ENCODE assay signal across 13 cellular contexts in genomic region chr11:33634291-33634834, GRCh38.
DNase-seq lines count a peak whose midpoint lies in the region; ATAC-seq and TF ChIP-seq lines count a peak whose summit lies in the region.
"Had no signal": no experiment of that assay in that cellular context is flagged by ENCODE, and none has a peak within 500 bp of the region (broad histone marks: within the 10 kb centered on the region; RNA-seq: fewer than 3 reads in every experiment).

No MANE protein-coding gene starts in this region.

- no peaks in the 10 kb centered on the region for H3K27me3 Mint-ChIP-seq in MCF 10A (ENCODE audit: insufficient read depth, unreplicated experiment)

- POLR2A ChIA-PET in MCF 10A (lab: Yijun Ruan, JAX) (interaction anchor here (1.1 to 4.7 kb wide), 9 partner anchors 13 to 101 kb away, joined by 3 to 41 read pairs (median 4); partner anchors contain the start of gene CD59), SK-N-SH (lab: Yijun Ruan, JAX) (no interaction called here)

- H3K27ac ChIP-seq in breast epithelium, result no peak overlapping the region
- peak overlapping the region in 1 of 2 experiments; percentile 85; a peak in 2 of 4 replicates for H3K27ac ChIP-seq in SK-N-SH (ENCODE audit: low read depth in 2 of 2, low read length in 1 of 2)
- peak overlapping the region; percentile 83 for H3K27ac ChIP-seq in subcutaneous abdominal adipose tissue (ENCODE audit: low read depth, low read length)
- no peak overlapping the region for H3K27ac ChIP-seq in stomach
- H3K27ac ChIP-seq: ascending aorta, ovary had no signal

- TF ChIP-seq CTCF in MCF 10A (IDR thresholded peaks at IDR 0.05; ENCODE audit: unreplicated experiment) (no peak), breast epithelium (IDR thresholded peaks at IDR 0.05) (no peak), SK-N-SH (IDR thresholded peaks at IDR 0.05) (no peak), fibroblast of pulmonary artery (IDR thresholded peaks at IDR 0.05; ENCODE audit: low read length, missing control alignments) (no peak), stomach (IDR thresholded peaks at IDR 0.05) (no peak)

- WGBS in SK-N-SH (ENCODE audit: low lambda C conversion rate), result 52% methylated on average over 7 of the region's 7 CpGs
- 71 to 93% (median 75%) methylated on average over 6 to 7 of the region's 7 CpGs for WGBS in stomach, 5 donors

- H3K27ac Mint-ChIP-seq in MCF 10A (ENCODE audit: low read depth, unreplicated experiment), result peak overlapping the region; percentile 90
- H3K27ac Mint-ChIP-seq: activated T-helper 1 cell treated with anti-CD3 and anti-CD28 coated beads, Interleukin-12 subunit alpha, Interleukin-12 subunit beta, Interleukin-2, Interleukin-4 antibody, amounts not matched to agents 30 ng/mL and 10 ng/mL and 1 ng/mL, durations not matched to agents 14 hours and 24 hours and 36 hours had no signal

- no peak for TF ChIP-seq POLR2A in breast epithelium (IDR thresholded peaks at IDR 0.05)
- TF ChIP-seq POLR2A in stomach (IDR thresholded peaks at IDR 0.05), result no peak

- no peaks in the 10 kb centered on the region for H4K20me1 ChIP-seq in SK-N-SH (ENCODE audit: insufficient read depth)

- no peak overlapping the region for H3K4me3 ChIP-seq in breast epithelium
- H3K4me3 ChIP-seq in SK-N-SH (ENCODE audit: low read depth in 2 of 2, low read length in 1 of 2), result no peak overlapping the region
- H3K4me3 ChIP-seq in fibroblast of pulmonary artery (replicated peaks; ENCODE audit: low read depth, low read length), result no peak overlapping the region
- no peak overlapping the region for H3K4me3 ChIP-seq in subcutaneous abdominal adipose tissue (ENCODE audit: low read depth in 1 of 5, low read length in 5 of 5)
- no peak overlapping the region for H3K4me3 ChIP-seq in stomach
- H3K4me3 ChIP-seq: ascending aorta, ovary had no signal

- no peak for ATAC-seq in HG03571 (IDR thresholded peaks at IDR 0.05; ENCODE audit: unreplicated experiment)

- no peaks in the 10 kb centered on the region for H3K27me3 ChIP-seq in breast epithelium
- H3K27me3 ChIP-seq in SK-N-SH (ENCODE audit: insufficient read depth), result no peaks in the 10 kb centered on the region
- H3K27me3 ChIP-seq in subcutaneous abdominal adipose tissue (ENCODE audit: control insufficient read depth in 5 of 5, insufficient read depth in 4 of 5, low read length in 5 of 5), result no peaks in the 10 kb centered on the region
- H3K27me3 ChIP-seq in stomach, result peaks cover 0 to 5% (median 0%) of the 10 kb centered on the region in 3 donors
- H3K27me3 ChIP-seq: ascending aorta, ovary had no signal

- H3K4me2 ChIP-seq in SK-N-SH, result peak overlapping the region; percentile 52

- H3K4me1 ChIP-seq in breast epithelium (no peaks in the 10 kb centered on the region), SK-N-SH (ENCODE audit: control insufficient read depth in 1 of 2, insufficient read depth in 2 of 2, low read depth in 1 of 2, low read length in 1 of 2) (peaks cover 0 to 22% of the 10 kb centered on the region in 2 experiments; a peak in 2 of 4 replicates), subcutaneous abdominal adipose tissue (ENCODE audit: control insufficient read depth in 5 of 5, insufficient read depth in 5 of 5, low read length in 5 of 5) (peaks cover 0 to 29% (median 17%) of the 10 kb centered on the region in 5 donors), stomach (no peaks in the 10 kb centered on the region)
- H3K4me1 ChIP-seq: ascending aorta had no signal

- DNase-seq in MCF 10A (ENCODE audit: unreplicated experiment), result peak; percentile 80
- no peak for DNase-seq in breast epithelium (ENCODE audit: low spot score in 2 of 2)
- DNase-seq in SK-N-SH, result no peak
- DNase-seq in fibroblast of pulmonary artery (ENCODE audit: low read depth), result peak; percentile 33
- no peak for DNase-seq in stomach
- DNase-seq in activated CD8-positive, alpha-beta memory T cell treated with anti-CD3 and anti-CD28 coated beads, Interleukin-2, amount 50 U/mL, for 48 hours, result no peak
- DNase-seq: activated CD4-positive, alpha-beta T cell treated with anti-CD3 and anti-CD28 coated beads for 4 hours; KG1 had no signal

- H3F3A ChIP-seq in SK-N-SH (replicated peaks; ENCODE audit: insufficient read depth), result peaks cover 31% of the 10 kb centered on the region

- peaks cover 32% of the 10 kb centered on the region for H3K4me1 Mint-ChIP-seq in MCF 10A (ENCODE audit: insufficient read depth, unreplicated experiment)

- peaks cover 5% of the 10 kb centered on the region; the same call in 1 of the 2 replicates for H3K79me2 ChIP-seq in SK-N-SH (ENCODE audit: insufficient read depth)

- TF ChIP-seq RAD21 in SK-N-SH (IDR thresholded peaks at IDR 0.05; ENCODE audit: low read length), result no peak

- H3K9me3 Mint-ChIP-seq in MCF 10A (ENCODE audit: unreplicated experiment), result no peaks in the 10 kb centered on the region

- H3K4me3 Mint-ChIP-seq in MCF 10A (ENCODE audit: unreplicated experiment), result no peak overlapping the region
- H3K4me3 Mint-ChIP-seq: activated T-helper 1 cell treated with anti-CD3 and anti-CD28 coated beads, Interleukin-12 subunit alpha, Interleukin-12 subunit beta, Interleukin-2, Interleukin-4 antibody, amounts not matched to agents 30 ng/mL and 10 ng/mL and 1 ng/mL, durations not matched to agents 14 hours and 24 hours and 36 hours had no signal

- no peak overlapping the region for H2AFZ ChIP-seq in SK-N-SH (ENCODE audit: low read depth)

- no peaks in the 10 kb centered on the region for H3K9me2 ChIP-seq in SK-N-SH

- CTCF ChIA-PET in MCF 10A (lab: Yijun Ruan, JAX) (interaction anchor here (0.6 to 2.1 kb wide), 5 partner anchors 14 to 409 kb away, joined by 3 to 9 read pairs (median 4); no protein-coding TSS in a partner anchor), SK-N-SH (lab: Yijun Ruan, JAX) (interaction anchor here (1.2 kb wide), 1 partner anchor 10 kb away, joined by 3 read pairs; no protein-coding TSS in a partner anchor)

- BruUV-seq in MCF 10A (replicated peaks; lab: Mats Ljungman, UMichigan), result no TSS peak

- TF ChIP-seq EP300 in SK-N-SH (IDR thresholded peaks at IDR 0.05; ENCODE audit: borderline replicate concordance in 1 of 2, low read depth in 1 of 2, low read length in 1 of 2) (peak in 1 of 2 experiments; percentile 78; a peak in 1 of 4 replicates), stomach (IDR thresholded peaks at IDR 0.05) (no peak)

- no peaks in the 10 kb centered on the region for H3K9me3 ChIP-seq in breast epithelium
- no peaks in the 10 kb centered on the region for H3K9me3 ChIP-seq in SK-N-SH
- no peaks in the 10 kb centered on the region for H3K9me3 ChIP-seq in subcutaneous abdominal adipose tissue (ENCODE audit: control insufficient read depth in 5 of 5, low read length in 5 of 5)
- H3K9me3 ChIP-seq in stomach, result peaks cover 0 to 9% (median 0%) of the 10 kb centered on the region in 4 donors
- H3K9me3 ChIP-seq: ascending aorta, ovary had no signal

- intact Hi-C loops in MCF 10A (cut with micrococcal nuclease), result no loop called here
- intact Hi-C loops in breast epithelium (cut with DNase I; ENCODE audit: low total_unique reads), result no loop called here
- intact Hi-C loops in stomach (cut with DNase I; ENCODE audit: low total_unique reads), result no loop called here

- H3K9ac ChIP-seq in SK-N-SH (peak overlapping the region; percentile 56; the same call in 1 of the 2 replicates), subcutaneous abdominal adipose tissue (ENCODE audit: low read length in 5 of 5) (no peak overlapping the region)

- H3K36me3 Mint-ChIP-seq in MCF 10A (ENCODE audit: insufficient read depth, unreplicated experiment), result no peaks in the 10 kb centered on the region

- H3K36me3 ChIP-seq in breast epithelium (no peaks in the 10 kb centered on the region), SK-N-SH (replicated peaks in 1 of 2; ENCODE audit: control insufficient read depth in 1 of 2, insufficient read depth in 2 of 2, low read length in 1 of 2) (peaks cover 3 to 40% of the 10 kb centered on the region in 2 experiments), subcutaneous abdominal adipose tissue (ENCODE audit: control insufficient read depth in 5 of 5, insufficient read depth in 5 of 5, low read length in 5 of 5) (no peaks in the 10 kb centered on the region), stomach (no peaks in the 10 kb centered on the region)
- H3K36me3 ChIP-seq: ascending aorta, ovary had no signal

TF ChIP-seq in SK-N-SH, 30 proteins besides CTCF, POLR2A, EP300 and RAD21 (continues in another document):
- TF ChIP-seq RXRA (IDR thresholded peaks at IDR 0.05; ENCODE audit: borderline replicate concordance, low read depth) (peak; percentile 58; the same call in 1 of the 2 replicates), RCOR1 (IDR thresholded peaks at IDR 0.05; ENCODE audit: low read length) (no peak), YY1 (IDR thresholded peaks at IDR 0.05; ENCODE audit: low read depth) (no peak), TEAD4 (IDR thresholded peaks at IDR 0.05; ENCODE audit: borderline replicate concordance, insufficient read depth) (peak; percentile 41; the same call in 1 of the 2 replicates), TCF12 (IDR thresholded peaks at IDR 0.05) (peak; percentile 76), CHD2 (IDR thresholded peaks at IDR 0.05; ENCODE audit: low read length, partially characterized antibody) (no peak), SMC3 (IDR thresholded peaks at IDR 0.05; ENCODE audit: low read depth, low read length) (no peak)
- TF ChIP-seq, protein P1, sequence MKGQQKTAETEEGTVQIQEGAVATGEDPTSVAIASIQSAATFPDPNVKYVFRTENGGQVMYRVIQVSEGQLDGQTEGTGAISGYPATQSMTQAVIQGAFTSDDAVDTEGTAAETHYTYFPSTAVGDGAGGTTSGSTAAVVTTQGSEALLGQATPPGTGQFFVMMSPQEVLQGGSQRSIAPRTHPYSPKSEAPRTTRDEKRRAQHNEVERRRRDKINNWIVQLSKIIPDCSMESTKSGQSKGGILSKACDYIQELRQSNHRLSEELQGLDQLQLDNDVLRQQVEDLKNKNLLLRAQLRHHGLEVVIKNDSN (IDR thresholded peaks at IDR 0.05; ENCODE audit: borderline replicate concordance, low read depth), result no peak
- TF ChIP-seq, protein P2, sequence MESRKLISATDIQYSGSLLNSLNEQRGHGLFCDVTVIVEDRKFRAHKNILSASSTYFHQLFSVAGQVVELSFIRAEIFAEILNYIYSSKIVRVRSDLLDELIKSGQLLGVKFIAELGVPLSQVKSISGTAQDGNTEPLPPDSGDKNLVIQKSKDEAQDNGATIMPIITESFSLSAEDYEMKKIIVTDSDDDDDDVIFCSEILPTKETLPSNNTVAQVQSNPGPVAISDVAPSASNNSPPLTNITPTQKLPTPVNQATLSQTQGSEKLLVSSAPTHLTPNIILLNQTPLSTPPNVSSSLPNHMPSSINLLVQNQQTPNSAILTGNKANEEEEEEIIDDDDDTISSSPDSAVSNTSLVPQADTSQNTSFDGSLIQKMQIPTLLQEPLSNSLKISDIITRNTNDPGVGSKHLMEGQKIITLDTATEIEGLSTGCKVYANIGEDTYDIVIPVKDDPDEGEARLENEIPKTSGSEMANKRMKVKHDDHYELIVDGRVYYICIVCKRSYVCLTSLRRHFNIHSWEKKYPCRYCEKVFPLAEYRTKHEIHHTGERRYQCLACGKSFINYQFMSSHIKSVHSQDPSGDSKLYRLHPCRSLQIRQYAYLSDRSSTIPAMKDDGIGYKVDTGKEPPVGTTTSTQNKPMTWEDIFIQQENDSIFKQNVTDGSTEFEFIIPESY (IDR thresholded peaks at IDR 0.05; ENCODE audit: borderline replicate concordance, low read depth), result no peak

Comparison
In these comparisons a context has a peak if more than half of its experiments do, and no peak if none do; other contexts are left out.
1. DNase-seq: peak in MCF 10A (single experiment) and fibroblast of pulmonary artery (single experiment); none in breast epithelium (0 of 2), SK-N-SH (single experiment), stomach (single experiment) and activated CD8-positive, alpha-beta memory T cell treated with anti-CD3 and anti-CD28 coated beads, Interleukin-2, amount 50 U/mL, for 48 hours (single experiment).